Comparison of ENCODE assay signal across 1 cellular context in genomic region chr22:31107206-31108118, GRCh38.
TF ChIP-seq lines count a peak whose summit lies in the region.

Gene SELENOM, minus strand, starts transcription at chr22:31107568. Its CDS starts 63 bp downstream, at chr22:31107505.

TF ChIP-seq in HEK293, 187 proteins besides CTCF, POLR2A, EP300 and RAD21 (continued from another document):
- no peak for TF ChIP-seq ZNF18 (tag by site-specific recombination; IDR thresholded peaks at IDR 0.05)
